Comparison of ENCODE assay signal across 12 cellular contexts in genomic region chr6:97280766-97281165, GRCh38. TPM values are rescaled to one million over a fixed set of nuclear protein-coding genes. Genes with fewer than 3 reads are reported as not detected.
DNase-seq lines count a peak whose midpoint lies in the region; ATAC-seq and TF ChIP-seq lines count a peak whose summit lies in the region.
"Had no signal": no experiment of that assay in that cellular context is flagged by ENCODE, and none has a peak within 500 bp of the region (broad histone marks: within the 10 kb centered on the region; RNA-seq: fewer than 3 reads in every experiment).

No MANE protein-coding gene starts in this region.

- H3K36me3 ChIP-seq in HUES6 (ENCODE audit: control insufficient read depth, insufficient read depth, low read length), result peaks cover 42% of the 10 kb centered on the region

- in situ Hi-C loops in KBM-7 (cut with MboI; ENCODE audit: low pct_unique_long_range_greater_than_20kb, low sequenced_read_pairs), result no loop called here

- ATAC-seq in activated T-helper 17 cell treated with anti-CD3 and anti-CD28 coated beads, Interleukin-2, amount 50 U/mL, for 72 hours (replicated peaks), result no peak
- ATAC-seq in GM21786 (IDR thresholded peaks at IDR 0.05; ENCODE audit: unreplicated experiment), result no peak
- ATAC-seq: right cardiac atrium had no signal

- no peak for TF ChIP-seq CTCF in nephron (IDR thresholded peaks at IDR 0.05; ENCODE audit: unreplicated experiment in 3 of 3)

- peak overlapping the region; percentile 92 for H3K4me3 Mint-ChIP-seq in T-helper 1 cell treated with Interleukin-12 subunit alpha and Interleukin-12 subunit beta and Interleukin-4 antibody, amounts not matched to agents 30 μg/mL and 1 μg/mL, for 36 hours
- H3K4me3 Mint-ChIP-seq in activated T-helper 17 cell treated with anti-CD3 and anti-CD28 coated beads, Interleukin-2, amount 50 U/mL, for 72 hours, result peak overlapping the region; percentile 94
- peak overlapping the region; percentile 97 to 98 (median 98) for H3K4me3 Mint-ChIP-seq in nephron

- DNase-seq in T-helper 1 cell (no peak), KBM-7 (no peak)
- no peak for DNase-seq in stimulated activated CD4-positive, alpha-beta T cell treated with anti-CD3 and anti-CD28 coated beads, Interleukin-15, amount 100 ng/mL, for 24 hours
- DNase-seq: cortex of kidney, immature natural killer cell, right cardiac atrium had no signal

- H3K4me1 ChIP-seq in HUES6 (ENCODE audit: control insufficient read depth, insufficient read depth, low read length), result peaks cover 5% of the 10 kb centered on the region; the same call in 1 of the 2 replicates

- peaks cover 32% of the 10 kb centered on the region for H3K4me1 Mint-ChIP-seq in T-helper 1 cell treated with Interleukin-12 subunit alpha and Interleukin-12 subunit beta and Interleukin-4 antibody, amounts not matched to agents 30 μg/mL and 1 μg/mL, for 36 hours (ENCODE audit: low read depth)
- H3K4me1 Mint-ChIP-seq in activated T-helper 17 cell treated with anti-CD3 and anti-CD28 coated beads, Interleukin-2, amount 50 U/mL, for 72 hours, result peaks cover 4% of the 10 kb centered on the region
- H3K4me1 Mint-ChIP-seq in nephron, result peaks cover 13% of the 10 kb centered on the region

- peak overlapping the region; percentile 92; the same call in 1 of the 2 replicates for H3K4me3 ChIP-seq in HUES6 (ENCODE audit: low read depth, low read length)

- no peaks in the 10 kb centered on the region for H3K27me3 ChIP-seq in HUES6 (ENCODE audit: control insufficient read depth, insufficient read depth, low read length)

- no peak overlapping the region for H3K9ac ChIP-seq in HUES6 (ENCODE audit: low read length)

- no peaks in the 10 kb centered on the region for H3K9me3 Mint-ChIP-seq in T-helper 1 cell treated with Interleukin-12 subunit alpha and Interleukin-12 subunit beta and Interleukin-4 antibody, amounts not matched to agents 30 μg/mL and 1 μg/mL, for 36 hours
- H3K9me3 Mint-ChIP-seq in activated T-helper 17 cell treated with anti-CD3 and anti-CD28 coated beads, Interleukin-2, amount 50 U/mL, for 72 hours, result no peaks in the 10 kb centered on the region
- no peaks in the 10 kb centered on the region for H3K9me3 Mint-ChIP-seq in nephron
- H3K9me3 Mint-ChIP-seq: immature natural killer cell had no signal

- peaks cover 21% of the 10 kb centered on the region for H3K36me3 Mint-ChIP-seq in T-helper 1 cell treated with Interleukin-12 subunit alpha and Interleukin-12 subunit beta and Interleukin-4 antibody, amounts not matched to agents 30 μg/mL and 1 μg/mL, for 36 hours (ENCODE audit: low read depth)
- H3K36me3 Mint-ChIP-seq in activated T-helper 17 cell treated with anti-CD3 and anti-CD28 coated beads, Interleukin-2, amount 50 U/mL, for 72 hours (ENCODE audit: low read depth), result peaks cover 69% of the 10 kb centered on the region
- peaks cover 23% of the 10 kb centered on the region for H3K36me3 Mint-ChIP-seq in nephron (ENCODE audit: low read depth)

- H3K27me3 Mint-ChIP-seq in T-helper 1 cell treated with Interleukin-12 subunit alpha and Interleukin-12 subunit beta and Interleukin-4 antibody, amounts not matched to agents 30 μg/mL and 1 μg/mL, for 36 hours (ENCODE audit: low read depth), result peaks cover 5% of the 10 kb centered on the region
- H3K27me3 Mint-ChIP-seq in activated T-helper 17 cell treated with anti-CD3 and anti-CD28 coated beads, Interleukin-2, amount 50 U/mL, for 72 hours, result no peaks in the 10 kb centered on the region
- H3K27me3 Mint-ChIP-seq in nephron (ENCODE audit: low read depth), result no peaks in the 10 kb centered on the region

- no peak overlapping the region for H3K27ac ChIP-seq in HUES6 (ENCODE audit: low read depth, low read length)
- H3K27ac ChIP-seq: 22Rv1 had no signal

- H3K9me3 ChIP-seq in HUES6 (ENCODE audit: control insufficient read depth, insufficient read depth, low read depth, low read length), result no peaks in the 10 kb centered on the region

- no peak overlapping the region for H3K27ac Mint-ChIP-seq in T-helper 1 cell treated with Interleukin-12 subunit alpha and Interleukin-12 subunit beta and Interleukin-4 antibody, amounts not matched to agents 30 μg/mL and 1 μg/mL, for 36 hours
- H3K27ac Mint-ChIP-seq in activated T-helper 17 cell treated with anti-CD3 and anti-CD28 coated beads, Interleukin-2, amount 50 U/mL, for 72 hours, result no peak overlapping the region
- H3K27ac Mint-ChIP-seq in nephron, result no peak overlapping the region

RNA-seq across cellular contexts. Expression of gene MMS22L, which starts 2.2 kb away (rescaled TPM):
- total RNA-seq in activated T-helper 17 cell treated with anti-CD3 and anti-CD28 coated beads, Interleukin-2, amount 50 U/mL, for 72 hours, result 10 to 100 TPM; 40.9 to 62.0 TPM
